8 cellular contexts compared by ENCODE assay signal in the genomic region with DNA sequence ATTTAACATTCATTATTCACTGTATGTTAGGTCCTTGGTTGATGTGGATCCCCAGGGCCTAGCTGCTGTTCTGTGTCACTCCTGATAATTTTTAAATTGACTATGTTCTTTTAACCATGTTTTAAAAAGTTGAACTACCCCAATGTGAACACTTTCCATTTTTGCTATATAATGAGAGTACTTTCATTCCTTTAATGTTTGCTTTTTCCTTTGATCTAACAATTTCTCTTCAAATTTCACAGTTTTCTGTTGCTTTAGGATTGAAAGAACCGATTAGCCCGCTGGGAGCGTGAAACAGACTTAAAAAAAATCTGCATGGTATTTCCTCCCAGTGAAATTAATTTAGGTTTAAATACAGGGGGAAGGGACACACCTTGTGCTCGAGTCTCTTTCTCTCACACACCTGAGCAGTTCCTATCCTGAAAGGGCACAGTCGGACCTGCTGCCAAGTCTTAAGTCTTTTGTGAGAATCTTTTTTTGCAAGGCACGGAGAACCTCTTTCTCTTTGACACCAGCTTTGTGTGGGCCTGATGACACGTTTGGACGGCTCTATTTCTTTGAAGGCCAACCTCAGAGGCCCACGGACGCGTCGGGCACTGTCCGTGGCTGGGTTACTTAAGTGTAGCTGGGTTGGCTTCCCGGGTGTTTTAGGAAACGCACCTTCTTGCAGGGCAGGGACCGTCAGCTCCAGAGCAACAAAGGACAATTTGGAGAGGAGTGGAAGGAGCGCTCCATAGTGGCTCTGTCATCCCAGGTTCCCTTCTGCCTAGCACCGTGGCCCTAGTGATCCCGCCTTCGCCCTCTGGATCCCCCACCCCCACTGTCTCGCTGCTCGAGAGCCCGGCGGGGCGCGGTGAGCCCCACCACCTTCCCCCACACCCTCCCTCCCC. TPM values are rescaled to one million over a fixed set of nuclear protein-coding genes. Genes with fewer than 3 reads are reported as not detected.
DNase-seq lines count a peak whose midpoint lies in the region; ATAC-seq and TF ChIP-seq lines count a peak whose summit lies in the region.

No MANE protein-coding gene starts in this region.

- H3K27me3 ChIP-seq in Caco-2 (replicated peaks; ENCODE audit: control insufficient read depth, insufficient read depth, low read length) (no peaks in the 10 kb centered on the region), esophagus muscularis mucosa (peaks cover 0 to 73% (median 2%) of the 10 kb centered on the region in 4 donors)

- peak overlapping the region; percentile 17 to 70 (median 64) for H3K27ac ChIP-seq in esophagus muscularis mucosa (replicated peaks in 1 of 4)

- H3K9me3 ChIP-seq in Caco-2, result no peaks in the 10 kb centered on the region
- no peaks in the 10 kb centered on the region for H3K9me3 ChIP-seq in esophagus muscularis mucosa

- TF ChIP-seq EP300 in esophagus muscularis mucosa (IDR thresholded peaks at IDR 0.05), result no peak

- no peaks in the 10 kb centered on the region for H3K36me3 ChIP-seq in Caco-2 (ENCODE audit: control insufficient read depth, insufficient read depth, low read length)
- no peaks in the 10 kb centered on the region for H3K36me3 ChIP-seq in esophagus muscularis mucosa

- no peak for TF ChIP-seq CTCF in Caco-2 (IDR thresholded peaks at IDR 0.05; ENCODE audit: insufficient read depth in 1 of 2, low read depth in 1 of 2, low read length in 1 of 2, severe bottlenecking in 1 of 2, unreplicated experiment in 1 of 2)
- TF ChIP-seq CTCF in esophagus muscularis mucosa (IDR thresholded peaks at IDR 0.05), result no peak
- no peak for TF ChIP-seq CTCF in omental fat pad (IDR thresholded peaks at IDR 0.05)

- H3K27ac Mint-ChIP-seq in Caco-2 (ENCODE audit: unreplicated experiment), result peak overlapping the region; percentile 1

- ATAC-seq in omental fat pad (ENCODE audit: low FRiP score), result peak; percentile 3

- no peak for DNase-seq in Caco-2
- DNase-seq in NCI-H526 (lab: John Stamatoyannopoulos, UW), result peak; percentile 46 to 77
- DNase-seq in esophagus muscularis mucosa (ENCODE audit: extremely low spot score), result no peak
- DNase-seq in omental fat pad (ENCODE audit: low spot score), result no peak
- no peak for DNase-seq in ecto neural progenitor cell (ENCODE audit: low spot score)
- DNase-seq in central memory CD4-positive, alpha-beta T cell, result no peak
- DNase-seq in NCI-H2196 treated with DMSO at 0.1 percent for 48 hours (lab: John Stamatoyannopoulos, UW; ENCODE audit: unreplicated experiment), result no peak
- DNase-seq in NCI-H2171 treated with DMSO at 0.1 percent for 48 hours (lab: John Stamatoyannopoulos, UW), result no peak

- no peaks in the 10 kb centered on the region for H3K9me3 Mint-ChIP-seq in Caco-2 (ENCODE audit: unreplicated experiment)

- peak overlapping the region; percentile 91 for H3K4me3 ChIP-seq in Caco-2 (ENCODE audit: low read depth, low read length)
- peak overlapping the region; percentile 65 to 71 (median 68) for H3K4me3 ChIP-seq in esophagus muscularis mucosa

- WGBS in esophagus muscularis mucosa, result 31% methylated on average over 16 of the region's 26 CpGs

- intact Hi-C loops in Caco-2 (cut with micrococcal nuclease; ENCODE audit: unreplicated experiment) (no loop called here), esophagus muscularis mucosa (cut with DNase I) (no loop called here)

- peaks cover 25% of the 10 kb centered on the region for H3K4me1 Mint-ChIP-seq in Caco-2 (ENCODE audit: low read depth, unreplicated experiment)

- CTCF ChIA-PET in Caco-2 (lab: Charles Lee), result interaction anchor here (0.7 to 1.5 kb wide), 2 partner anchors 143 to 215 kb away, joined by 3 to 4 read pairs; no protein-coding TSS in a partner anchor

- H3K27me3 Mint-ChIP-seq in Caco-2 (ENCODE audit: insufficient read depth, unreplicated experiment), result no peaks in the 10 kb centered on the region

- POLR2A ChIA-PET in Caco-2 (lab: Charles Lee), result no interaction called here

- BruUV-seq in Caco-2 (replicated peaks; lab: Mats Ljungman, UMichigan), result no TSS peak

- H3K4me1 ChIP-seq in Caco-2, result peaks cover 35% of the 10 kb centered on the region
- peaks cover 14 to 31% (median 24%) of the 10 kb centered on the region in 4 donors for H3K4me1 ChIP-seq in esophagus muscularis mucosa

- H3K36me3 Mint-ChIP-seq in Caco-2 (ENCODE audit: insufficient read depth, unreplicated experiment), result no peaks in the 10 kb centered on the region

- no peak for TF ChIP-seq POLR2A in esophagus muscularis mucosa (IDR thresholded peaks at IDR 0.05; ENCODE audit: low read depth)

- peak overlapping the region; percentile 72 for H3K4me3 Mint-ChIP-seq in Caco-2 (ENCODE audit: unreplicated experiment)

RNA-seq across cellular contexts. Expression of a gene that starts 1.0 kb away (rescaled TPM):
- total RNA-seq in Caco-2 (2022) (16.5 and 18.8 TPM in 2 replicates), esophagus muscularis mucosa (1 to 10 TPM; 8.0 to 9.8 (median 8.9) TPM), omental fat pad (10 to 100 TPM in 3 of 4 donors, 1 to 10 TPM in 1; 7.6 to 25.9 (median 17.8) TPM)

RNA-seq across cellular contexts. Expression of a gene that starts 47.2 kb away (rescaled TPM):
- total RNA-seq in Caco-2 (2022), result 108 and 109 TPM in 2 replicates
- 10 to 100 TPM in 2 of 4 donors, 1 to 10 TPM in 2; 8.0 to 28.5 (median 11.3) TPM for total RNA-seq in esophagus muscularis mucosa
- 10 to 100 TPM; 25.1 to 58.6 (median 38.6) TPM for total RNA-seq in omental fat pad

Comparison
In these comparisons a context has a peak if more than half of its experiments do, and no peak if none do; other contexts are left out.
1. DNase-seq: peak in NCI-H526 (2 of 2); none in Caco-2 (0 of 2), esophagus muscularis mucosa (single experiment), omental fat pad (single experiment), ecto neural progenitor cell (single experiment), central memory CD4-positive, alpha-beta T cell (single experiment), NCI-H2196 treated with DMSO at 0.1 percent for 48 hours (single experiment) and NCI-H2171 treated with DMSO at 0.1 percent for 48 hours (single experiment).